In genomic region chr3:44058022-44058867, GRCh38 we compare ENCODE assay signal across 8 cellular contexts.
DNase-seq lines count a peak whose midpoint lies in the region; ATAC-seq and TF ChIP-seq lines count a peak whose summit lies in the region.

No MANE protein-coding gene starts in this region.

- H3K27me3 ChIP-seq in endodermal cell (ENCODE audit: control insufficient read depth, insufficient read depth, low read length, poor library complexity, severe bottlenecking) = peaks cover 8% of the 10 kb centered on the region

- H3K27ac Mint-ChIP-seq in T-cell = peak overlapping the region; percentile 37 to 73
- no peak overlapping the region for H3K27ac Mint-ChIP-seq in endodermal cell

- no peaks in the 10 kb centered on the region for H3K4me1 ChIP-seq in endodermal cell (ENCODE audit: control insufficient read depth, insufficient read depth, low read length)

- no peaks in the 10 kb centered on the region for H3K36me3 ChIP-seq in endodermal cell (ENCODE audit: control insufficient read depth, insufficient read depth, low read length)

- no peaks in the 10 kb centered on the region for H3K9me3 ChIP-seq in endodermal cell (ENCODE audit: control insufficient read depth, low read length)

- ATAC-seq in GM19043 (IDR thresholded peaks at IDR 0.05; ENCODE audit: low read depth, unreplicated experiment) = peak; percentile 92
- ATAC-seq in HG03064 (IDR thresholded peaks at IDR 0.05; ENCODE audit: low read depth, unreplicated experiment) = peak; percentile 88
- peak; percentile 73 to 90 (median 81) for ATAC-seq in T-cell (replicated peaks in 1 of 4)

- H3K4me1 Mint-ChIP-seq in T-cell (peaks cover 27 to 34% (median 32%) of the 10 kb centered on the region in 3 donors), endodermal cell (peaks cover 16% of the 10 kb centered on the region)

- TF ChIP-seq CTCF in endodermal cell (conservative IDR thresholded peaks at IDR 0.05) = no peak

- peak; percentile 82 for DNase-seq in AG20443 (ENCODE audit: low spot score)
- DNase-seq in T-cell = peak in 14 of 34 experiments; percentile 1 to 47 (median 17)
- DNase-seq in endodermal cell = peak; percentile 72
- peak; percentile 36 for DNase-seq in stimulated activated CD4-positive, alpha-beta T cell treated with anti-CD3 and anti-CD28 coated beads, Interleukin-4, amount 100 ng/mL, for 24 hours
- no peak for DNase-seq in H4 (ENCODE audit: low spot score)
- DNase-seq in effector CD4-positive, alpha-beta T cell = no peak

- no peaks in the 10 kb centered on the region for H3K36me3 Mint-ChIP-seq in T-cell
- no peaks in the 10 kb centered on the region for H3K36me3 Mint-ChIP-seq in endodermal cell (ENCODE audit: low read depth)

- no peak overlapping the region for H3K27ac ChIP-seq in endodermal cell (ENCODE audit: low read depth, low read length)

- 30 to 32% methylated on average over 3 to 15 of the region's 15 CpGs for WGBS in endodermal cell (ENCODE audit: insufficient coverage in 1 of 2, insufficient read length in 1 of 2), 2 experiments

- H3K9me3 Mint-ChIP-seq in T-cell = no peaks in the 10 kb centered on the region
- H3K9me3 Mint-ChIP-seq in endodermal cell = no peaks in the 10 kb centered on the region

- H3K9ac ChIP-seq in endodermal cell (ENCODE audit: extremely low read depth, low read length, poor library complexity, severe bottlenecking) = no peak overlapping the region

- POLR2A ChIA-PET in T-cell (lab: Charles Lee) = no interaction called here

- peaks cover 6 to 24% of the 10 kb centered on the region in 2 donors for H3K27me3 Mint-ChIP-seq in T-cell
- H3K27me3 Mint-ChIP-seq in endodermal cell (ENCODE audit: insufficient read depth) = peaks cover 15% of the 10 kb centered on the region

- H3K4me3 ChIP-seq in endodermal cell (ENCODE audit: low read length) = no peak overlapping the region

- H3K4me3 Mint-ChIP-seq in T-cell (peak overlapping the region; percentile 51 to 68 (median 59)), endodermal cell (no peak overlapping the region)

- CTCF ChIA-PET in T-cell (lab: Charles Lee) = interaction anchor here in 1 of 2 donors (0.8 kb wide), 1 partner anchor 27 kb away, joined by 3 read pairs; no protein-coding TSS in a partner anchor

Comparison
In these comparisons a context has a peak if more than half of its experiments do, and no peak if none do; other contexts are left out.
1. DNase-seq: peak in AG20443 (single experiment), endodermal cell (single experiment) and stimulated activated CD4-positive, alpha-beta T cell treated with anti-CD3 and anti-CD28 coated beads, Interleukin-4, amount 100 ng/mL, for 24 hours (single experiment); none in H4 (single experiment) and effector CD4-positive, alpha-beta T cell (single experiment).
2. Peak in every context shown above with its lines, with median percentiles within 50 percentile points of each other: ATAC-seq.